ENCODE assay signal across 8 cellular contexts in the genomic region with DNA sequence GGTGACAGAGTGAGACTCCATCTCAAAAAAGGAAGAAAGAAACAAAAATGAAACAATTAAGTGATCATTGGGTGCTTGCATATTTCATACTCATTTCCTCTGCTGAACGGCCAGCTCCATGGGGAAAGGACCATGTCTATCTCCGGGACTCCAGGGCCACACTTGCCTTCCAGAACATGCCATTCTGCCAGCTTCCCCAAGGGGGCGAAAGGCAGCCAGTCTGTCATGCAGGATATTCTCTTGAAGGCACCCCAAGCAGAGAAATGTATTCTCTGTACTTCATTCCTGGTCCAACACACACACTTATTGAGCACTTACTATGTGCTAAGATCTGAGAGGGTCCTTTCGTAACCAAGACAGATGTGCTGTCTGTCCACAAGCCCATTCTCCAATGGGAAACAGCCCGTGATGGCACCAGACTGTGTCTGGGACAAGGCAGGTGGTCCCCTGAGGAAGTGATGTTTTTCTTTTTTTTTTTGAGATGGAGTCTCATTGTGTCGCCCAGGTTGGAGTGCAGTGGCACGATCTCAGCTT. TPM values are rescaled to one million over a fixed set of nuclear protein-coding genes. Genes with fewer than 3 reads are reported as not detected.
DNase-seq lines count a peak whose midpoint lies in the region; ATAC-seq, FAIRE-seq and TF ChIP-seq lines count a peak whose summit lies in the region.

No MANE protein-coding gene starts in this region.

- CTCF ChIA-PET in activated CD8-positive, alpha-beta T cell treated with anti-CD3 and anti-CD28 coated beads for 36 hours (lab: Charles Lee): interaction anchor here (0.6 to 2.0 kb wide), 9 partner anchors 10 to 159 kb away, joined by 3 to 12 read pairs (median 3); a partner anchor contains a TSS
- CTCF ChIA-PET in HEK293T (lab: Yijun Ruan, JAX): interaction anchor here (0.6 to 1.1 kb wide), 3 partner anchors 25 to 340 kb away, joined by 3 to 4 read pairs (median 3); a partner anchor contains a TSS

- H3K36me3 Mint-ChIP-seq in activated CD8-positive, alpha-beta T cell treated with anti-CD3 and anti-CD28 coated beads for 36 hours (ENCODE audit: low read depth): no peaks in the 10 kb centered on the region

- intact Hi-C loops in activated CD8-positive, alpha-beta T cell treated with anti-CD3 and anti-CD28 coated beads for 36 hours (cut with micrococcal nuclease): loop anchor here (5.0 kb wide), 1 partner anchor 144 kb away; a partner anchor contains a TSS

- no peaks in the 10 kb centered on the region for H3K27me3 Mint-ChIP-seq in activated CD8-positive, alpha-beta T cell treated with anti-CD3 and anti-CD28 coated beads for 36 hours

- ATAC-seq in activated CD8-positive, alpha-beta T cell treated with anti-CD3 and anti-CD28 coated beads for 36 hours: no peak
- ATAC-seq in HG02870 (IDR thresholded peaks at IDR 0.05; ENCODE audit: unreplicated experiment): no peak
- no peak for ATAC-seq in GM21423 (IDR thresholded peaks at IDR 0.05; ENCODE audit: unreplicated experiment)

- in situ Hi-C loops in KBM-7 (cut with MboI; ENCODE audit: low pct_unique_long_range_greater_than_20kb, low sequenced_read_pairs): no loop called here

- no peak overlapping the region for H3K27ac Mint-ChIP-seq in activated CD8-positive, alpha-beta T cell treated with anti-CD3 and anti-CD28 coated beads for 36 hours

- no peak for FAIRE-seq in D721Med (lab: Jason Lieb, UNC)

- H3K4me1 Mint-ChIP-seq in activated CD8-positive, alpha-beta T cell treated with anti-CD3 and anti-CD28 coated beads for 36 hours (ENCODE audit: low read depth): peaks cover 5% of the 10 kb centered on the region

- POLR2A ChIA-PET in activated CD8-positive, alpha-beta T cell treated with anti-CD3 and anti-CD28 coated beads for 36 hours (lab: Charles Lee): interaction anchor here (1.1 kb wide), 1 partner anchor 159 kb away, joined by 4 read pairs; no protein-coding TSS in a partner anchor
- POLR2A ChIA-PET in HEK293T (lab: Yijun Ruan, JAX): interaction anchor here (6.1 kb wide), 1 partner anchor 25 kb away, joined by 72 read pairs; a partner anchor contains a TSS

- no peaks in the 10 kb centered on the region for H3K9me3 Mint-ChIP-seq in activated CD8-positive, alpha-beta T cell treated with anti-CD3 and anti-CD28 coated beads for 36 hours

- TF ChIP-seq CTCF in D721Med (IDR thresholded peaks at IDR 0.05; ENCODE audit: insufficient read depth, missing control alignments): peak; percentile 28
- peak; percentile 52 for TF ChIP-seq CTCF in activated CD8-positive, alpha-beta T cell treated with anti-CD3 and anti-CD28 coated beads for 36 hours (IDR thresholded peaks at IDR 0.05)

- H3K4me3 Mint-ChIP-seq in activated CD8-positive, alpha-beta T cell treated with anti-CD3 and anti-CD28 coated beads for 36 hours: no peak overlapping the region

- DNase-seq in D721Med (ENCODE audit: insufficient read length, low spot score): no peak
- DNase-seq in KBM-7: peak; percentile 67
- peak; percentile 55 for DNase-seq in activated CD8-positive, alpha-beta T cell treated with anti-CD3 and anti-CD28 coated beads for 36 hours
- peak; percentile 38 for DNase-seq in left kidney (ENCODE audit: low read depth, low spot score)
- no peak for DNase-seq in HEK293T (ENCODE audit: extremely low spot score)
- DNase-seq in T-helper 9 cell: no peak

TF ChIP-seq in HEK293T, 16 proteins besides CTCF, POLR2A, EP300 and RAD21:
- no peak for TF ChIP-seq ELF4 (IDR thresholded peaks at IDR 0.05)
- TF ChIP-seq ARNT (IDR thresholded peaks at IDR 0.05): no peak
- no peak for TF ChIP-seq SUZ12 (IDR thresholded peaks at IDR 0.05)
- no peak for TF ChIP-seq CTBP1 (IDR thresholded peaks at IDR 0.05; ENCODE audit: borderline replicate concordance)
- TF ChIP-seq LEF1 (IDR thresholded peaks at IDR 0.05; ENCODE audit: borderline replicate concordance): no peak
- TF ChIP-seq SP1 (IDR thresholded peaks at IDR 0.05): no peak
- TF ChIP-seq BHLHE40 (IDR thresholded peaks at IDR 0.05; ENCODE audit: borderline replicate concordance): no peak
- no peak for TF ChIP-seq NFRKB (IDR thresholded peaks at IDR 0.05)
- no peak for TF ChIP-seq FOXA1 (IDR thresholded peaks at IDR 0.05)

RNA-seq across cellular contexts. Expression of a gene that starts 10.2 kb away (rescaled TPM):
- 10 to 100 TPM; 95.1 to 95.4 TPM for total RNA-seq in activated CD8-positive, alpha-beta T cell treated with anti-CD3 and anti-CD28 coated beads for 36 hours

RNA-seq across cellular contexts. Expression of a gene that starts 13.0 kb away (rescaled TPM):
- total RNA-seq in activated CD8-positive, alpha-beta T cell treated with anti-CD3 and anti-CD28 coated beads for 36 hours: 1 to 10 TPM; 1.2 to 1.3 TPM

RNA-seq across cellular contexts. Expression of a gene that starts 25.2 kb away (rescaled TPM):
- 10 to 100 TPM; 12.9 to 15.0 TPM for total RNA-seq in activated CD8-positive, alpha-beta T cell treated with anti-CD3 and anti-CD28 coated beads for 36 hours

Comparison
In these comparisons a context has a peak if more than half of its experiments do, and no peak if none do; other contexts are left out.
1. DNase-seq: peak in KBM-7 (single experiment), activated CD8-positive, alpha-beta T cell treated with anti-CD3 and anti-CD28 coated beads for 36 hours (single experiment) and left kidney (single experiment); none in D721Med (single experiment), HEK293T (single experiment) and T-helper 9 cell (single experiment).